In the genomic region with DNA sequence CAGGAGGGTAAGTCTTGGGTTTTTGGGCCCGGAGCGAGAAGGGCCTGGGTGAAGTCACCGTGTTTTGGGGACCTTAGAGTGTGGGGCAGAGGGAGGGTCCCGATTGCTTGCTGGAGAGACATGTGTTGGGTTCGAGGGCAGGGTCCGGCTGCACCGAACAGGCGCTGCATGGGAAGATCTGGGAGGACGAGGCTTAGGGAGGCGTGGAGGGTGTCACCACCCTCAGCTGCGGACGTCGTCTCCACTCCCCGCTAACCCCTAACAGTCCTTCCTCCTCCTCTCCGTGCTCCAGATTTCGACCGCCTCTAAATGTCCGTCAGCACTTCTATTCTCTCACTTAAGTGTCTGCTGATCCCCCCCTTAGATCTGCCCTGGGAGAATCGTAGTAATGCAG, we compare ENCODE assay signal across 8 cellular contexts. TPM values are rescaled to one million over a fixed set of nuclear protein-coding genes. Genes with fewer than 3 reads are reported as not detected.
A peak's percentile ranks its signal among the peaks of the same experiment; 100 is the strongest.
DNase-seq lines count a peak whose midpoint lies in the region; ATAC-seq and TF ChIP-seq lines count a peak whose summit lies in the region.
"Not testable (repeated sequence)": the region's sequence is repeated elsewhere in the genome, so short reads cannot be mapped to it uniquely, and the experiment has no call there.

No MANE protein-coding gene starts in this region.

- H3K27ac Mint-ChIP-seq in activated naive CD8-positive, alpha-beta T cell treated with anti-CD3 and anti-CD28 coated beads, Interleukin-2, amount 50 U/mL, for 24 hours: peak overlapping the region; percentile 93
- H3K27ac Mint-ChIP-seq in immature natural killer cell: peak overlapping the region; percentile 60 to 91 (median 80)
- not testable (repeated sequence) for H3K27ac Mint-ChIP-seq in neural progenitor cell
- H3K27ac Mint-ChIP-seq in stimulated activated naive CD8-positive, alpha-beta T cell treated with anti-CD3 and anti-CD28 coated beads, Interleukin-15, amount 100 ng/mL, for 72 hours: peak overlapping the region; percentile 93 to 96

- H3K4me3 Mint-ChIP-seq in activated naive CD8-positive, alpha-beta T cell treated with anti-CD3 and anti-CD28 coated beads, Interleukin-2, amount 50 U/mL, for 24 hours: peak overlapping the region; percentile 94
- peak overlapping the region; percentile 85 to 92 (median 91) for H3K4me3 Mint-ChIP-seq in immature natural killer cell
- H3K4me3 Mint-ChIP-seq in neural progenitor cell: peak overlapping the region; percentile 93
- H3K4me3 Mint-ChIP-seq in stimulated activated naive CD8-positive, alpha-beta T cell treated with anti-CD3 and anti-CD28 coated beads, Interleukin-15, amount 100 ng/mL, for 72 hours: peak overlapping the region; percentile 94 to 96

- not testable (repeated sequence) for DNase-seq in BE2C; epithelial cell of prostate (ENCODE audit: low read depth, low spot score); neural progenitor cell (ENCODE audit: low spot score); stimulated activated naive CD8-positive, alpha-beta T cell treated with anti-CD3 and anti-CD28 coated beads, Interleukin-15, amount 100 ng/mL, for 72 hours
- peak; percentile 18 for DNase-seq in activated naive CD8-positive, alpha-beta T cell treated with anti-CD3 and anti-CD28 coated beads, Interleukin-2, amount 50 U/mL, for 24 hours
- peak in 1 of 3 donors; percentile 1 for DNase-seq in immature natural killer cell

- peaks cover 19% of the 10 kb centered on the region for H3K36me3 Mint-ChIP-seq in activated naive CD8-positive, alpha-beta T cell treated with anti-CD3 and anti-CD28 coated beads, Interleukin-2, amount 50 U/mL, for 24 hours (ENCODE audit: low read depth)
- H3K36me3 Mint-ChIP-seq in immature natural killer cell, neural progenitor cell: not testable (repeated sequence)

- H3K27me3 Mint-ChIP-seq in activated naive CD8-positive, alpha-beta T cell treated with anti-CD3 and anti-CD28 coated beads, Interleukin-2, amount 50 U/mL, for 24 hours; immature natural killer cell (ENCODE audit: low read depth in 3 of 3); neural progenitor cell (ENCODE audit: insufficient read depth, low read depth); stimulated activated naive CD8-positive, alpha-beta T cell treated with anti-CD3 and anti-CD28 coated beads, Interleukin-15, amount 100 ng/mL, for 72 hours: not testable (repeated sequence)

- H3K4me1 Mint-ChIP-seq in activated naive CD8-positive, alpha-beta T cell treated with anti-CD3 and anti-CD28 coated beads, Interleukin-2, amount 50 U/mL, for 24 hours: peaks cover 30% of the 10 kb centered on the region
- H3K4me1 Mint-ChIP-seq in immature natural killer cell: peaks cover 25 to 36% of the 10 kb centered on the region in 2 donors
- not testable (repeated sequence) for H3K4me1 Mint-ChIP-seq in neural progenitor cell
- H3K4me1 Mint-ChIP-seq in stimulated activated naive CD8-positive, alpha-beta T cell treated with anti-CD3 and anti-CD28 coated beads, Interleukin-15, amount 100 ng/mL, for 72 hours: peaks cover 27% of the 10 kb centered on the region

- H3K4me3 ChIP-seq in BE2C (ENCODE audit: low read depth, low read length) (peak overlapping the region; percentile 80), HUES48 (ENCODE audit: low read depth, low read length) (peak overlapping the region; percentile 78), SU-DHL-6 (ENCODE audit: insufficient read depth, low read length, poor library complexity, severe bottlenecking) (peak overlapping the region; percentile 96), neural progenitor cell (peak overlapping the region; percentile 96)

- H3K4me1 ChIP-seq in BE2C; HUES48 (ENCODE audit: control insufficient read depth, insufficient read depth, low read length); neural progenitor cell: not testable (repeated sequence)

- H3K27ac ChIP-seq in HUES48 (ENCODE audit: low read depth, low read length); SU-DHL-6 (ENCODE audit: low read depth, low read length); neural progenitor cell: not testable (repeated sequence)
- peak overlapping the region; percentile 69 for H3K27ac ChIP-seq in epithelial cell of prostate

- ATAC-seq in activated naive CD8-positive, alpha-beta T cell treated with anti-CD3 and anti-CD28 coated beads, Interleukin-2, amount 50 U/mL, for 24 hours; stimulated activated naive CD8-positive, alpha-beta T cell treated with anti-CD3 and anti-CD28 coated beads, Interleukin-15, amount 100 ng/mL, for 72 hours: not testable (repeated sequence)

- H4K20me1 ChIP-seq in SU-DHL-6 (ENCODE audit: low read depth, low read length); neural progenitor cell (ENCODE audit: low read depth): not testable (repeated sequence)

- TF ChIP-seq CTCF in BE2C (IDR thresholded peaks at IDR 0.05; ENCODE audit: low read depth, low read length); SU-DHL-6 (IDR thresholded peaks at IDR 0.05; ENCODE audit: insufficient read depth, low read length, poor library complexity, severe bottlenecking); neural progenitor cell (IDR thresholded peaks at IDR 0.05): not testable (repeated sequence)

- H3K9me3 Mint-ChIP-seq in activated naive CD8-positive, alpha-beta T cell treated with anti-CD3 and anti-CD28 coated beads, Interleukin-2, amount 50 U/mL, for 24 hours; immature natural killer cell; neural progenitor cell; stimulated activated naive CD8-positive, alpha-beta T cell treated with anti-CD3 and anti-CD28 coated beads, Interleukin-15, amount 100 ng/mL, for 72 hours: not testable (repeated sequence)

- H3K36me3 ChIP-seq in BE2C; HUES48 (ENCODE audit: control insufficient read depth, insufficient read depth, low read length); SU-DHL-6 (ENCODE audit: low read length); neural progenitor cell: not testable (repeated sequence)

- H3K4me2 ChIP-seq in SU-DHL-6 (ENCODE audit: low read depth, low read length, poor library complexity, severe bottlenecking): peak overlapping the region; percentile 93
- H3K4me2 ChIP-seq in neural progenitor cell: peak overlapping the region; percentile 92

- H3K79me2 ChIP-seq in SU-DHL-6 (ENCODE audit: insufficient read depth, low read length): peaks cover 21% of the 10 kb centered on the region
- H3K79me2 ChIP-seq in neural progenitor cell (ENCODE audit: low read depth): peaks cover 33% of the 10 kb centered on the region

- not testable (repeated sequence) for H3K9me2 ChIP-seq in SU-DHL-6 (replicated peaks; ENCODE audit: insufficient read depth, low read length)

- H2AFZ ChIP-seq in SU-DHL-6 (ENCODE audit: low read depth, low read length, severe bottlenecking); neural progenitor cell (replicated peaks): not testable (repeated sequence)

- not testable (repeated sequence) for H3F3A ChIP-seq in SU-DHL-6 (ENCODE audit: insufficient read depth); neural progenitor cell (ENCODE audit: low read depth)

- not testable (repeated sequence) for H3K9me3 ChIP-seq in BE2C; HUES48 (ENCODE audit: control insufficient read depth, insufficient read depth, low read length); SU-DHL-6 (ENCODE audit: insufficient read depth, low read length); neural progenitor cell (ENCODE audit: low read depth)

- H3K27me3 ChIP-seq in BE2C; HUES48 (ENCODE audit: control insufficient read depth, insufficient read depth, low read length); SU-DHL-6 (ENCODE audit: low read length); neural progenitor cell: not testable (repeated sequence)

- peak overlapping the region; percentile 72 for H3K9ac ChIP-seq in HUES48 (ENCODE audit: low read depth, low read length)
- peak overlapping the region; percentile 96 for H3K9ac ChIP-seq in SU-DHL-6 (ENCODE audit: low read length)
- H3K9ac ChIP-seq in neural progenitor cell: peak overlapping the region; percentile 77

RNA-seq across cellular contexts. Expression of gene SPDYE16, which starts 6.8 kb away (rescaled TPM):
- polyA plus RNA-seq in BE2C (2012; ENCODE audit: insufficient read depth, insufficient read length, low read depth): 0.83 TPM
- under 1 TPM in 2 of 3 donors, not detected in 1; 0.07 to 0.18 TPM for polyA plus RNA-seq in immature natural killer cell
- 0.28 TPM in 1 of 2 replicates, not detected in the other for total RNA-seq in neural progenitor cell (ENCODE audit: low replicate concordance)

RNA-seq across cellular contexts. Expression of gene UPK3B, which starts 39.5 kb away (rescaled TPM):
- polyA plus RNA-seq in BE2C (2012; ENCODE audit: insufficient read depth, insufficient read length, low read depth): not detected
- polyA plus RNA-seq in immature natural killer cell: not detected
- 0.12 TPM in 1 of 2 replicates, not detected in the other for total RNA-seq in neural progenitor cell (ENCODE audit: low replicate concordance)
